ENCODE assay signal across 26 cellular contexts in the genomic region with DNA sequence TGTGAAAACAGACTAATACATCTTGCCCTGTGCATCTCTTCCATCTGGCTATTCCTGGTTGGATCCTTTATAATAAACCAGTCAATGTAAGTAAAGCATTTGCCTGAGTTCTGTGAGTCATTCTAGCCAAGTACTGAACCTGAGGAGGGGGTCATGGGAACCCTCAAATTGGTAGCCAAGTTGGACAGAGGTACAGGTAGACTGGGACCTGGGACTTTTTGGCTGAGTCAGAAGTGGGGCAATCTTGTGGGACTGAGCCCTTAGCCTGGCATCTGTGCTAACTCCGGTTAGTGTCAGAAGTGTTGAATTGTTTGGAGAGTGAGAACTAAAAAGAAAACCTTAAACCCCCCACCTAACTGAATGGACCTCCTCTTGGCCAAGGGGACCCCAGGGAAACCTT. TPM values are rescaled to one million over a fixed set of nuclear protein-coding genes. Genes with fewer than 3 reads are reported as not detected.
A peak's percentile ranks its signal among the peaks of the same experiment; 100 is the strongest.
DNase-seq lines count a peak whose midpoint lies in the region; ATAC-seq and TF ChIP-seq lines count a peak whose summit lies in the region.
"Had no signal": no experiment of that assay in that cellular context is flagged by ENCODE, and none has a peak within 500 bp of the region (broad histone marks: within the 10 kb centered on the region; RNA-seq: fewer than 3 reads in every experiment).

No MANE protein-coding gene starts in this region.

- no peaks in the 10 kb centered on the region for H3K9me3 ChIP-seq in breast epithelium
- no peaks in the 10 kb centered on the region for H3K9me3 ChIP-seq in mammary epithelial cell (replicated peaks; ENCODE audit: insufficient read depth, low read length)
- H3K9me3 ChIP-seq in testis, result no peaks in the 10 kb centered on the region
- H3K9me3 ChIP-seq in Caco-2, result no peaks in the 10 kb centered on the region
- H3K9me3 ChIP-seq: HAP-1 had no signal

- no peak overlapping the region for H2BK15ac ChIP-seq in mesendoderm (replicated peaks; ENCODE audit: low read depth)

- H3K4me1 Mint-ChIP-seq in MCF 10A (ENCODE audit: insufficient read depth, unreplicated experiment) (peaks cover 23% of the 10 kb centered on the region), Caco-2 (ENCODE audit: low read depth, unreplicated experiment) (peaks cover 14% of the 10 kb centered on the region)

- no peaks in the 10 kb centered on the region for H3K36me3 ChIP-seq in breast epithelium
- H3K36me3 ChIP-seq in mammary epithelial cell (ENCODE audit: insufficient read depth, low read length), result no peaks in the 10 kb centered on the region
- no peaks in the 10 kb centered on the region for H3K36me3 ChIP-seq in mesendoderm (ENCODE audit: control insufficient read depth, insufficient read depth, low read length)
- H3K36me3 ChIP-seq in testis (ENCODE audit: low read depth, missing control alignments), result no peaks in the 10 kb centered on the region
- H3K36me3 ChIP-seq in Caco-2 (ENCODE audit: control insufficient read depth, insufficient read depth, low read length), result no peaks in the 10 kb centered on the region
- H3K36me3 ChIP-seq: HAP-1, SJCRH30 had no signal

- no peak overlapping the region for H3K56ac ChIP-seq in mesendoderm (ENCODE audit: low read length)

- DNase-seq in MCF 10A (ENCODE audit: unreplicated experiment), result peak; percentile 55
- no peak for DNase-seq in breast epithelium (ENCODE audit: low spot score in 2 of 2)
- peak; percentile 56 for DNase-seq in mammary epithelial cell
- DNase-seq in mesendoderm, result no peak
- no peak for DNase-seq in testis
- no peak for DNase-seq in Caco-2
- DNase-seq in GDM1 (lab: John Stamatoyannopoulos, UW), result no peak
- DNase-seq in left colon, result no peak
- DNase-seq: Calu3; CD8-positive, alpha-beta T cell; DMS79 treated with DMSO at 0.1 percent for 48 hours; HFFc6; IMR-90; NCI-H1092; NCI-H1417 treated with DMSO at 0.1 percent for 48 hours; NCI-H1694 treated with DMSO at 0.1 percent for 48 hours; NCI-H524 treated with DMSO at 0.1 percent for 48 hours; NCI-H774; PC-9; SJCRH30 had no signal

- TF ChIP-seq CTCF in MCF 10A (IDR thresholded peaks at IDR 0.05; ENCODE audit: unreplicated experiment), result no peak
- no peak for TF ChIP-seq CTCF in breast epithelium (IDR thresholded peaks at IDR 0.05)
- TF ChIP-seq CTCF in mammary epithelial cell (conservative IDR thresholded peaks at IDR 0.05 in 1 of 2, IDR thresholded peaks at IDR 0.05 in 1 of 2; ENCODE audit: extremely low read depth in 1 of 2, insufficient read depth in 1 of 2, low read depth in 1 of 2, low read length in 2 of 2), result no peak
- no peak for TF ChIP-seq CTCF in testis (IDR thresholded peaks at IDR 0.05)
- no peak for TF ChIP-seq CTCF in Caco-2 (IDR thresholded peaks at IDR 0.05; ENCODE audit: insufficient read depth in 1 of 2, low read depth in 1 of 2, low read length in 1 of 2, severe bottlenecking in 1 of 2, unreplicated experiment in 1 of 2)

- no peak for ATAC-seq in left colon
- ATAC-seq: CD8-positive, alpha-beta T cell; Right ventricle myocardium inferior; SK-N-SH treated with all-trans-retinoic acid at 6 μM for 48 hours had no signal

- intact Hi-C loops in MCF 10A (cut with micrococcal nuclease) (no loop called here), breast epithelium (cut with DNase I; ENCODE audit: low total_unique reads) (no loop called here), mammary epithelial cell (cut with micrococcal nuclease) (no loop called here), testis (cut with DNase I; ENCODE audit: low total_unique reads) (no loop called here), Caco-2 (cut with micrococcal nuclease; ENCODE audit: unreplicated experiment) (no loop called here), left colon (cut with DNase I, micrococcal nuclease) (no loop called here)

- H3K18ac ChIP-seq in mesendoderm (ENCODE audit: low read length), result no peak overlapping the region

- BruUV-seq in MCF 10A (replicated peaks; lab: Mats Ljungman, UMichigan) (no TSS peak), mammary epithelial cell (replicated peaks; lab: Mats Ljungman, UMichigan) (no TSS peak), Caco-2 (replicated peaks; lab: Mats Ljungman, UMichigan) (no TSS peak)

- no peak overlapping the region for H2BK5ac ChIP-seq in mesendoderm (ENCODE audit: low read length)

- no peak overlapping the region for H2AK5ac ChIP-seq in mesendoderm (ENCODE audit: low read length)

- H3K4me3 Mint-ChIP-seq in MCF 10A (ENCODE audit: unreplicated experiment), result no peak overlapping the region
- no peak overlapping the region for H3K4me3 Mint-ChIP-seq in Caco-2 (ENCODE audit: unreplicated experiment)
- H3K4me3 Mint-ChIP-seq: B cell; CD8-positive, alpha-beta T cell; HFFc6 had no signal

- H3K79me1 ChIP-seq in mesendoderm (ENCODE audit: low read length), result no peaks in the 10 kb centered on the region

- no peak overlapping the region for H2BK120ac ChIP-seq in mesendoderm (ENCODE audit: low read depth, low read length)

- dilution Hi-C loops in mammary epithelial cell (cut with HindIII; ENCODE audit: low sequenced_read_pairs), result no loop called here

- POLR2A ChIA-PET in MCF 10A (lab: Yijun Ruan, JAX), result no interaction called here
- POLR2A ChIA-PET in Caco-2 (lab: Charles Lee), result no interaction called here

- H3K36me3 Mint-ChIP-seq in MCF 10A (ENCODE audit: insufficient read depth, unreplicated experiment) (no peaks in the 10 kb centered on the region), Caco-2 (ENCODE audit: insufficient read depth, unreplicated experiment) (no peaks in the 10 kb centered on the region)
- H3K36me3 Mint-ChIP-seq: CD8-positive, alpha-beta T cell had no signal

- H3K79me2 ChIP-seq in mammary epithelial cell (ENCODE audit: insufficient read depth, low read length), result no peaks in the 10 kb centered on the region
- H3K79me2 ChIP-seq in mesendoderm (ENCODE audit: control insufficient read depth, insufficient read depth, low read length), result no peaks in the 10 kb centered on the region

- H3K27ac Mint-ChIP-seq in MCF 10A (ENCODE audit: low read depth, unreplicated experiment) (no peak overlapping the region), Caco-2 (ENCODE audit: unreplicated experiment) (no peak overlapping the region)
- H3K27ac Mint-ChIP-seq: B cell; CD8-positive, alpha-beta T cell; HFFc6 had no signal

- no peak overlapping the region for H4K5ac ChIP-seq in mesendoderm (ENCODE audit: low read length)

- no peak overlapping the region for H3K27ac ChIP-seq in breast epithelium
- no peak overlapping the region for H3K27ac ChIP-seq in mammary epithelial cell (ENCODE audit: insufficient read depth, low read depth, low read length)
- no peak overlapping the region for H3K27ac ChIP-seq in mesendoderm (ENCODE audit: low read depth, low read length)
- peak overlapping the region; percentile 26 to 57 for H3K27ac ChIP-seq in testis
- H3K27ac ChIP-seq: 22Rv1, C4-2B, PC-9, SJCRH30 had no signal

- H3K9me3 Mint-ChIP-seq in MCF 10A (ENCODE audit: unreplicated experiment) (no peaks in the 10 kb centered on the region), Caco-2 (ENCODE audit: unreplicated experiment) (peaks cover 16% of the 10 kb centered on the region)
- H3K9me3 Mint-ChIP-seq: CD8-positive, alpha-beta T cell; HFFc6 had no signal

- H4K20me1 ChIP-seq in mammary epithelial cell (ENCODE audit: insufficient read depth, low read length), result no peaks in the 10 kb centered on the region

- 100% methylated on average over 1 of the region's 1 CpG for WGBS in mammary epithelial cell (ENCODE audit: low coverage, missing lambda C conversion rate)
- WGBS in mesendoderm (ENCODE audit: extremely low coverage, insufficient coverage, low lambda C conversion rate), result no CpG with 5 or more reads among the region's 1 CpG
- WGBS in testis, 2 donors, result 72 to 82% methylated on average over 1 of the region's 1 CpG

- no peak overlapping the region for H3K4ac ChIP-seq in mesendoderm (ENCODE audit: low read depth, low read length)

- H2AFZ ChIP-seq in mammary epithelial cell (ENCODE audit: low read depth, low read length), result no peak overlapping the region
- H2AFZ ChIP-seq: PC-9 had no signal

- CTCF ChIA-PET in MCF 10A (lab: Yijun Ruan, JAX) (no interaction called here), mammary epithelial cell (lab: Charles Lee; ENCODE audit: low non-redundant PET) (no interaction called here), Caco-2 (lab: Charles Lee) (no interaction called here)

- H3K4me2 ChIP-seq in mammary epithelial cell (ENCODE audit: insufficient read depth, low read depth, low read length), result no peak overlapping the region
- H3K4me2 ChIP-seq in mesendoderm (ENCODE audit: low read length), result no peak overlapping the region
- H3K4me2 ChIP-seq: PC-9 had no signal

- TF ChIP-seq POLR2A in breast epithelium (IDR thresholded peaks at IDR 0.05), result no peak
- TF ChIP-seq POLR2A in testis (IDR thresholded peaks at IDR 0.05), result no peak

- H4K8ac ChIP-seq in mesendoderm (ENCODE audit: low read depth, low read length), result no peak overlapping the region

- H3K27me3 Mint-ChIP-seq in MCF 10A (ENCODE audit: insufficient read depth, unreplicated experiment) (no peaks in the 10 kb centered on the region), Caco-2 (ENCODE audit: insufficient read depth, unreplicated experiment) (no peaks in the 10 kb centered on the region)
- H3K27me3 Mint-ChIP-seq: B cell had no signal

- no peak overlapping the region for H3K9ac ChIP-seq in mammary epithelial cell (ENCODE audit: insufficient read depth, low read length)
- no peak overlapping the region for H3K9ac ChIP-seq in mesendoderm (ENCODE audit: low read length)

- peak overlapping the region; percentile 81 for H3K23ac ChIP-seq in mesendoderm (ENCODE audit: low read length)

- H3K4me3 ChIP-seq in breast epithelium (no peak overlapping the region), mammary epithelial cell (replicated peaks in 1 of 3; ENCODE audit: insufficient read depth in 1 of 3, low read depth in 2 of 3, low read length in 3 of 3) (no peak overlapping the region), mesendoderm (ENCODE audit: low read length) (no peak overlapping the region), testis (no peak overlapping the region), Caco-2 (ENCODE audit: low read depth, low read length) (no peak overlapping the region)
- H3K4me3 ChIP-seq: HAP-1, PC-9, SJCRH30 had no signal

- in situ Hi-C loops in mammary epithelial cell (cut with MboI; ENCODE audit: low sequenced_read_pairs in 2 of 2), result no loop called here

- H3K4me1 ChIP-seq in breast epithelium (no peaks in the 10 kb centered on the region), mammary epithelial cell (ENCODE audit: insufficient read depth, low read length) (peaks cover 21% of the 10 kb centered on the region), mesendoderm (ENCODE audit: control insufficient read depth, low read depth, low read length) (peaks cover 11% of the 10 kb centered on the region), testis (peaks cover 15% of the 10 kb centered on the region), Caco-2 (no peaks in the 10 kb centered on the region)

- no peaks in the 10 kb centered on the region for H3K27me3 ChIP-seq in breast epithelium
- no peaks in the 10 kb centered on the region for H3K27me3 ChIP-seq in mammary epithelial cell (ENCODE audit: insufficient read depth, low read length)
- H3K27me3 ChIP-seq in mesendoderm (ENCODE audit: insufficient read depth, low read length, poor library complexity), result no peaks in the 10 kb centered on the region
- H3K27me3 ChIP-seq in testis, result no peaks in the 10 kb centered on the region
- H3K27me3 ChIP-seq in Caco-2 (replicated peaks; ENCODE audit: control insufficient read depth, insufficient read depth, low read length), result no peaks in the 10 kb centered on the region
- H3K27me3 ChIP-seq: SJCRH30 had no signal

RNA-seq across cellular contexts. Expression of gene LIMD1, which starts 21.0 kb away (rescaled TPM):
- 25.4 and 28.2 TPM in 2 replicates for total RNA-seq in MCF 10A (2022)
- total RNA-seq in breast epithelium, result 10 to 100 TPM; 23.0 to 25.9 (median 25.8) TPM
- 10 to 100 TPM; 15.7 to 21.7 TPM for total RNA-seq in mammary epithelial cell
- 8.1 TPM for polyA plus RNA-seq in mammary epithelial cell
- 86.4 TPM for polyA minus RNA-seq in mammary epithelial cell
- polyA plus RNA-seq in mesendoderm (2013, experiment 1 of 2), result 11.1 TPM
- polyA plus RNA-seq in mesendoderm (2013, experiment 2 of 2), result 11.8 TPM
- total RNA-seq in testis, result 10 to 100 TPM; 22.9 to 38.4 TPM
- polyA plus RNA-seq in testis (ENCODE audit: insufficient read depth, low read depth, low replicate concordance), result 9.7 TPM
- 28.4 and 31.3 TPM in 2 replicates for total RNA-seq in Caco-2 (2022)
- total RNA-seq in left colon, result 10 to 100 TPM; 35.0 to 42.6 TPM

Comparison
In these comparisons a context has a peak if more than half of its experiments do, and no peak if none do; other contexts are left out.
1. DNase-seq: peak in MCF 10A (single experiment) and mammary epithelial cell (single experiment); none in breast epithelium (0 of 2), mesendoderm (single experiment), testis (single experiment), Caco-2 (0 of 2), GDM1 (single experiment) and left colon (0 of 2).
2. H3K27ac ChIP-seq: peak in testis (2 of 2); none in breast epithelium (0 of 2), mammary epithelial cell (single experiment) and mesendoderm (single experiment).